15 cellular contexts compared by ENCODE assay signal in genomic region chr16:46693598-46693997, GRCh38. TPM values are rescaled to one million over a fixed set of nuclear protein-coding genes. Genes with fewer than 3 reads are reported as not detected.
DNase-seq lines count a peak whose midpoint lies in the region; ATAC-seq and TF ChIP-seq lines count a peak whose summit lies in the region.
"Had no signal": no experiment of that assay in that cellular context is flagged by ENCODE, and none has a peak within 500 bp of the region (broad histone marks: within the 10 kb centered on the region; RNA-seq: fewer than 3 reads in every experiment).

No MANE protein-coding gene starts in this region.

- TF ChIP-seq CTCF in WTC11 (IDR thresholded peaks at IDR 0.05) = no peak

- no peaks in the 10 kb centered on the region for H3K9me3 ChIP-seq in SJCRH30 (replicated peaks)
- H3K9me3 ChIP-seq: HAP-1 had no signal

- H3K27me3 ChIP-seq in mesendoderm (ENCODE audit: insufficient read depth, low read length, poor library complexity) (no peaks in the 10 kb centered on the region), SJCRH30 (no peaks in the 10 kb centered on the region)

- no peak for ATAC-seq in WTC11

- H3K4me1 ChIP-seq in mesendoderm (ENCODE audit: control insufficient read depth, low read depth, low read length) = peaks cover 3% of the 10 kb centered on the region
- peaks cover 5% of the 10 kb centered on the region for H3K4me1 ChIP-seq in SJCRH30

- no CpG with 5 or more reads among the region's 2 CpGs for WGBS in mesendoderm (ENCODE audit: extremely low coverage, insufficient coverage, low lambda C conversion rate)

- no peak overlapping the region for H3K4me2 ChIP-seq in mesendoderm (ENCODE audit: low read length)

- H3K4me3 Mint-ChIP-seq in activated CD4-positive, alpha-beta T cell treated with anti-CD3 and anti-CD28 coated beads, Interleukin-2, amount 10 ng/mL, durations not matched to agents 24 days and 14 days = no peak overlapping the region
- H3K4me3 Mint-ChIP-seq in WTC11 = no peak overlapping the region
- H3K4me3 Mint-ChIP-seq in activated T-cell treated with anti-CD3 and anti-CD28 coated beads, Interleukin-2, amount 50 U/mL, for 24 hours = no peak overlapping the region
- H3K4me3 Mint-ChIP-seq: B cell; CD4-positive, alpha-beta T cell; HFFc6 had no signal

- no peak overlapping the region for H2BK15ac ChIP-seq in mesendoderm (replicated peaks; ENCODE audit: low read depth)

- POLR2A ChIA-PET in WTC11 (lab: Charles Lee) = no interaction called here

- no peaks in the 10 kb centered on the region for H3K27me3 Mint-ChIP-seq in activated CD4-positive, alpha-beta T cell treated with anti-CD3 and anti-CD28 coated beads, Interleukin-2, amount 10 ng/mL, durations not matched to agents 24 days and 14 days
- no peaks in the 10 kb centered on the region for H3K27me3 Mint-ChIP-seq in WTC11 (ENCODE audit: low read depth)
- no peaks in the 10 kb centered on the region for H3K27me3 Mint-ChIP-seq in activated T-cell treated with anti-CD3 and anti-CD28 coated beads, Interleukin-2, amount 50 U/mL, for 24 hours
- H3K27me3 Mint-ChIP-seq: B cell; CD4-positive, alpha-beta T cell had no signal

- no peak overlapping the region for H4K5ac ChIP-seq in mesendoderm (ENCODE audit: low read length)

- H2AK5ac ChIP-seq in mesendoderm (ENCODE audit: low read length) = no peak overlapping the region

- CTCF ChIA-PET in WTC11 (lab: Charles Lee) = interaction anchor here (0.6 to 1.0 kb wide), 2 partner anchors 20 to 21 kb away, joined by 3 read pairs; no protein-coding TSS in a partner anchor

- H2BK120ac ChIP-seq in mesendoderm (ENCODE audit: low read depth, low read length) = no peak overlapping the region

- peaks cover 17% of the 10 kb centered on the region for H3K4me1 Mint-ChIP-seq in activated CD4-positive, alpha-beta T cell treated with anti-CD3 and anti-CD28 coated beads, Interleukin-2, amount 10 ng/mL, durations not matched to agents 24 days and 14 days
- peaks cover 14% of the 10 kb centered on the region; the same call in 1 of the 2 replicates for H3K4me1 Mint-ChIP-seq in WTC11
- peaks cover 20% of the 10 kb centered on the region for H3K4me1 Mint-ChIP-seq in activated T-cell treated with anti-CD3 and anti-CD28 coated beads, Interleukin-2, amount 50 U/mL, for 24 hours (ENCODE audit: low read depth)

- H3K27ac Mint-ChIP-seq in activated CD4-positive, alpha-beta T cell treated with anti-CD3 and anti-CD28 coated beads, Interleukin-2, amount 10 ng/mL, durations not matched to agents 24 days and 14 days = no peak overlapping the region
- H3K27ac Mint-ChIP-seq in WTC11 = no peak overlapping the region
- H3K27ac Mint-ChIP-seq in activated T-cell treated with anti-CD3 and anti-CD28 coated beads, Interleukin-2, amount 50 U/mL, for 24 hours = no peak overlapping the region
- H3K27ac Mint-ChIP-seq: B cell; CD4-positive, alpha-beta T cell; HFFc6 had no signal

- H3K18ac ChIP-seq in mesendoderm (ENCODE audit: low read length) = no peak overlapping the region

- peaks cover 23% of the 10 kb centered on the region for H3K79me2 ChIP-seq in mesendoderm (ENCODE audit: control insufficient read depth, insufficient read depth, low read length)

- no peak overlapping the region for H4K8ac ChIP-seq in mesendoderm (ENCODE audit: low read depth, low read length)

- no peak overlapping the region for H2BK5ac ChIP-seq in mesendoderm (ENCODE audit: low read length)

- peaks cover 7% of the 10 kb centered on the region for H3K79me1 ChIP-seq in mesendoderm (ENCODE audit: low read length)

- no peak overlapping the region for H3K9ac ChIP-seq in mesendoderm (ENCODE audit: low read length)

- H3K36me3 ChIP-seq in mesendoderm (ENCODE audit: control insufficient read depth, insufficient read depth, low read length) = peaks cover 15% of the 10 kb centered on the region
- H3K36me3 ChIP-seq in SJCRH30 = peaks cover 63% of the 10 kb centered on the region

- H3K56ac ChIP-seq in mesendoderm (ENCODE audit: low read length) = no peak overlapping the region

- H3K27ac ChIP-seq in mesendoderm (ENCODE audit: low read depth, low read length) (no peak overlapping the region), SJCRH30 (no peak overlapping the region)

- H3K36me3 Mint-ChIP-seq in activated CD4-positive, alpha-beta T cell treated with anti-CD3 and anti-CD28 coated beads, Interleukin-2, amount 10 ng/mL, durations not matched to agents 24 days and 14 days (ENCODE audit: low read depth) = peaks cover 40% of the 10 kb centered on the region
- peaks cover 63% of the 10 kb centered on the region for H3K36me3 Mint-ChIP-seq in WTC11
- peaks cover 41% of the 10 kb centered on the region for H3K36me3 Mint-ChIP-seq in activated T-cell treated with anti-CD3 and anti-CD28 coated beads, Interleukin-2, amount 50 U/mL, for 24 hours (ENCODE audit: low read depth)

- H3K4me3 ChIP-seq in mesendoderm (ENCODE audit: low read length) (no peak overlapping the region), SJCRH30 (no peak overlapping the region)
- H3K4me3 ChIP-seq: HAP-1 had no signal

- no peaks in the 10 kb centered on the region for H3K9me3 Mint-ChIP-seq in activated CD4-positive, alpha-beta T cell treated with anti-CD3 and anti-CD28 coated beads, Interleukin-2, amount 10 ng/mL, durations not matched to agents 24 days and 14 days
- H3K9me3 Mint-ChIP-seq in WTC11 = no peaks in the 10 kb centered on the region
- H3K9me3 Mint-ChIP-seq in activated T-cell treated with anti-CD3 and anti-CD28 coated beads, Interleukin-2, amount 50 U/mL, for 24 hours = no peaks in the 10 kb centered on the region
- H3K9me3 Mint-ChIP-seq: CD4-positive, alpha-beta T cell; HFFc6 had no signal

- peak; percentile 53 for DNase-seq in activated CD4-positive, alpha-beta T cell treated with anti-CD3 and anti-CD28 coated beads, Interleukin-2, amount 10 ng/mL, durations not matched to agents 24 days and 14 days
- DNase-seq in activated CD4-positive, alpha-beta T cell treated with anti-CD3 and anti-CD28 coated beads for 4 hours = no peak
- no peak for DNase-seq in WTC11 (ENCODE audit: low spot score)
- peak; percentile 18 for DNase-seq in mesendoderm
- no peak for DNase-seq in effector CD8-positive, alpha-beta T cell (lab: John Stamatoyannopoulos, UW)
- no peak for DNase-seq in SJCRH30
- DNase-seq in activated T-cell treated with anti-CD3 and anti-CD28 coated beads, Interleukin-2, amount 50 U/mL, for 24 hours = no peak
- DNase-seq: C1 segment of cervical spinal cord; Calu3; CD4-positive, alpha-beta T cell; DND-41; GDM1; HFFc6 had no signal

- no peak overlapping the region for H3K4ac ChIP-seq in mesendoderm (ENCODE audit: low read depth, low read length)

- no peak overlapping the region for H3K23ac ChIP-seq in mesendoderm (ENCODE audit: low read length)

- intact Hi-C loops in activated CD4-positive, alpha-beta T cell treated with anti-CD3 and anti-CD28 coated beads, Interleukin-2, amount 10 ng/mL, durations not matched to agents 24 days and 14 days (cut with micrococcal nuclease) = no loop called here

TF ChIP-seq in WTC11, 78 proteins besides CTCF, POLR2A, EP300 and RAD21:
- no peak for TF ChIP-seq ARID4B (CRISPR knock-in tag; IDR thresholded peaks at IDR 0.05; ENCODE audit: borderline replicate concordance)
- peak; percentile 80 for TF ChIP-seq HMGA2 (CRISPR knock-in tag; IDR thresholded peaks at IDR 0.05)

RNA-seq across cellular contexts. Expression of gene ORC6, which starts 4.1 kb away (rescaled TPM):
- total RNA-seq in activated CD4-positive, alpha-beta T cell treated with anti-CD3 and anti-CD28 coated beads, Interleukin-2, amount 10 ng/mL, durations not matched to agents 24 days and 14 days = 64.3 and 66.3 TPM in 2 replicates
- total RNA-seq in WTC11 (2021) = 71.8 to 76.1 TPM (median 71.9 TPM) in 3 replicates
- polyA plus RNA-seq in mesendoderm (2013, experiment 1 of 2) = 60.9 TPM
- polyA plus RNA-seq in mesendoderm (2013, experiment 2 of 2) = 62.5 TPM
- total RNA-seq in SJCRH30 (2014; rRNA removed; shearing (Covaris generic)) = 75.4 and 77.1 TPM in 2 replicates

RNA-seq across cellular contexts. Expression of gene VPS35, which starts 4.6 kb away (rescaled TPM):
- total RNA-seq in activated CD4-positive, alpha-beta T cell treated with anti-CD3 and anti-CD28 coated beads, Interleukin-2, amount 10 ng/mL, durations not matched to agents 24 days and 14 days = 89.6 and 95.4 TPM in 2 replicates
- 59.2 to 72.1 TPM (median 62.1 TPM) in 3 replicates for total RNA-seq in WTC11 (2021)
- 40.0 TPM for polyA plus RNA-seq in mesendoderm (2013, experiment 1 of 2)
- polyA plus RNA-seq in mesendoderm (2013, experiment 2 of 2) = 39.1 TPM
- total RNA-seq in SJCRH30 (2014; rRNA removed; shearing (Covaris generic)) = 97.8 and 99.8 TPM in 2 replicates

RNA-seq across cellular contexts. Expression of gene MYLK3, which starts 54.5 kb away (rescaled TPM):
- 0.23 and 1.0 TPM in 2 replicates for total RNA-seq in activated CD4-positive, alpha-beta T cell treated with anti-CD3 and anti-CD28 coated beads, Interleukin-2, amount 10 ng/mL, durations not matched to agents 24 days and 14 days
- 0.30 to 0.79 TPM (median 0.41 TPM) in 3 replicates for total RNA-seq in WTC11 (2021)
- 0.13 TPM for polyA plus RNA-seq in mesendoderm (2013, experiment 1 of 2)
- 0.18 TPM for polyA plus RNA-seq in mesendoderm (2013, experiment 2 of 2)
- 0.25 and 0.26 TPM in 2 replicates for total RNA-seq in SJCRH30 (2014; rRNA removed; shearing (Covaris generic))

Comparison
In these comparisons a context has a peak if more than half of its experiments do, and no peak if none do; other contexts are left out.
1. DNase-seq: peak in activated CD4-positive, alpha-beta T cell treated with anti-CD3 and anti-CD28 coated beads, Interleukin-2, amount 10 ng/mL, durations not matched to agents 24 days and 14 days (single experiment) and mesendoderm (single experiment); none in activated CD4-positive, alpha-beta T cell treated with anti-CD3 and anti-CD28 coated beads for 4 hours (0 of 2), WTC11 (single experiment), effector CD8-positive, alpha-beta T cell (single experiment), SJCRH30 (0 of 2) and activated T-cell treated with anti-CD3 and anti-CD28 coated beads, Interleukin-2, amount 50 U/mL, for 24 hours (single experiment).